29 cellular contexts compared by ENCODE assay signal in genomic region chr10:118220346-118220745, GRCh38.
"Had no signal": no experiment of that assay in that cellular context is flagged by ENCODE, and none has a peak within 500 bp of the region (broad histone marks: within the 10 kb centered on the region; RNA-seq: fewer than 3 reads in every experiment).

No MANE protein-coding gene starts in this region.

- H3K27ac ChIP-seq: stomach, testis, thoracic aorta, thyroid gland, tibial artery, tibial nerve, transverse colon, upper lobe of left lung, upper lobe of right lung, uterus, vagina had no signal

- H3K36me3 ChIP-seq: stomach, suprapubic skin, thoracic aorta, thyroid gland, tibial artery, tibial nerve, transverse colon, upper lobe of left lung, upper lobe of right lung, uterus, vagina had no signal

- FAIRE-seq: urothelium cell line had no signal

- H3K4me1 Mint-ChIP-seq: stimulated activated effector memory CD8-positive, alpha-beta T cell treated with anti-CD3 and anti-CD28 coated beads, Interleukin-12 subunit alpha, Interleukin-12 subunit beta, amount 100 ng/mL, for 72 hours; stimulated activated memory B cell treated with anti-CD40 and anti-IgM and Interleukin-4, amounts not matched to agents 10 μg/mL and 1 μg/mL and 100 μg/mL, for 72 hours; stimulated activated naive B cell treated with anti-CD40 and anti-IgM and Interleukin-4, amounts not matched to agents 10 μg/mL and 1 μg/mL and 100 μg/mL, for 72 hours; stimulated activated naive CD8-positive, alpha-beta T cell treated with anti-CD3 and anti-CD28 coated beads, Interleukin-15, amount 100 ng/mL, for 72 hours had no signal

- H3K27me3 ChIP-seq: testis, thyroid gland, tibial artery, tibial nerve, transverse colon, upper lobe of left lung, upper lobe of right lung, uterus, vagina had no signal

- H3K9me3 Mint-ChIP-seq: stimulated activated effector memory CD8-positive, alpha-beta T cell treated with anti-CD3 and anti-CD28 coated beads, Interleukin-12 subunit alpha, Interleukin-12 subunit beta, amount 100 ng/mL, for 72 hours; stimulated activated naive CD8-positive, alpha-beta T cell treated with anti-CD3 and anti-CD28 coated beads, Interleukin-15, amount 100 ng/mL, for 72 hours had no signal

- DNase-seq: stimulated activated CD4-positive, alpha-beta T cell treated with anti-CD3 and anti-CD28 coated beads, Interleukin-2, amount 100 ng/mL, for 48 hours; stimulated activated CD4-positive, alpha-beta T cell treated with anti-CD3 and anti-CD28 coated beads, Interleukin-4, amount 100 ng/mL, for 1 hour; stimulated activated CD4-positive, alpha-beta T cell treated with anti-CD3 and anti-CD28 coated beads, Interleukin-4, amount 100 ng/mL, for 24 hours; stimulated activated CD4-positive, alpha-beta T cell treated with anti-CD3 and anti-CD28 coated beads, Interleukin-4, amount 100 ng/mL, for 4 hours; stimulated activated CD8-positive, alpha-beta memory T cell treated with anti-CD3 and anti-CD28 coated beads, Interleukin-4, amount 100 ng/mL, for 48 hours; stimulated activated naive B cell treated with anti-CD40 and anti-IgM and Interleukin-4, amounts not matched to agents 10 μg/mL and 1 μg/mL and 100 μg/mL, for 72 hours; stimulated activated naive CD4-positive, alpha-beta T cell; stimulated activated naive CD4-positive, alpha-beta T cell treated with Interleukin-2 at 50 U/mL for 16 hours; stimulated activated naive CD8-positive, alpha-beta T cell treated with anti-CD3 and anti-CD28 coated beads, Interleukin-15, amount 100 ng/mL, for 72 hours; stimulated activated naive CD8-positive, alpha-beta T cell treated with anti-CD3 and anti-CD28 coated beads, Interleukin-15, Interleukin-2, amounts not matched to agents 100 U/mL and 50 U/mL, for 24 hours; stomach; substantia nigra; testis; thyroid gland; tibial artery; transverse colon; trophoblast cell; upper lobe of right lung; uterus had no signal

- H3K4me3 ChIP-seq: stomach, suprapubic skin, testis, thoracic aorta, thyroid gland, tibial artery, tibial nerve, transverse colon, upper lobe of left lung, upper lobe of right lung, uterus, vagina had no signal

- H3K9me3 ChIP-seq: stomach, suprapubic skin, testis, thoracic aorta, thyroid gland, tibial artery, transverse colon, upper lobe of right lung, uterus, vagina had no signal

- H3K4me1 ChIP-seq: stomach, suprapubic skin, testis, thyroid gland, tibial artery, tibial nerve, transverse colon, upper lobe of left lung, upper lobe of right lung, uterus, vagina had no signal

- ATAC-seq: stimulated activated effector memory CD8-positive, alpha-beta T cell treated with anti-CD3 and anti-CD28 coated beads, Interleukin-12 subunit alpha, Interleukin-12 subunit beta, amount 100 ng/mL, for 72 hours; stimulated activated memory B cell treated with anti-CD40 and anti-IgM and Interleukin-4, amounts not matched to agents 10 μg/mL and 1 μg/mL and 100 μg/mL, for 72 hours; stimulated activated naive B cell treated with anti-CD40 and anti-IgM and Interleukin-4, amounts not matched to agents 10 μg/mL and 1 μg/mL and 100 μg/mL, for 72 hours; stimulated activated naive CD8-positive, alpha-beta T cell treated with anti-CD3 and anti-CD28 coated beads, Interleukin-15, amount 100 ng/mL, for 72 hours; stimulated activated naive CD8-positive, alpha-beta T cell treated with anti-CD3 and anti-CD28 coated beads, Interleukin-15, Interleukin-2, amounts not matched to agents 100 U/mL and 50 U/mL, for 24 hours; upper lobe of right lung had no signal

- H3K27me3 Mint-ChIP-seq: stimulated activated memory B cell treated with anti-CD40 and anti-IgM and Interleukin-4, amounts not matched to agents 10 μg/mL and 1 μg/mL and 100 μg/mL, for 72 hours; type B pancreatic cell had no signal

- H3K27ac Mint-ChIP-seq: stimulated activated effector memory CD8-positive, alpha-beta T cell treated with anti-CD3 and anti-CD28 coated beads, Interleukin-12 subunit alpha, Interleukin-12 subunit beta, amount 100 ng/mL, for 72 hours; stimulated activated memory B cell treated with anti-CD40 and anti-IgM and Interleukin-4, amounts not matched to agents 10 μg/mL and 1 μg/mL and 100 μg/mL, for 72 hours; stimulated activated naive B cell treated with anti-CD40 and anti-IgM and Interleukin-4, amounts not matched to agents 10 μg/mL and 1 μg/mL and 100 μg/mL, for 72 hours; stimulated activated naive CD8-positive, alpha-beta T cell treated with anti-CD3 and anti-CD28 coated beads, Interleukin-15, amount 100 ng/mL, for 72 hours; stimulated activated naive CD8-positive, alpha-beta T cell treated with anti-CD3 and anti-CD28 coated beads, Interleukin-15, Interleukin-2, amounts not matched to agents 100 ng/mL and 50 ng/mL, for 24 hours; type B pancreatic cell had no signal

- H3K4me3 Mint-ChIP-seq: stimulated activated effector memory CD8-positive, alpha-beta T cell treated with anti-CD3 and anti-CD28 coated beads, Interleukin-12 subunit alpha, Interleukin-12 subunit beta, amount 100 ng/mL, for 72 hours; stimulated activated memory B cell treated with anti-CD40 and anti-IgM and Interleukin-4, amounts not matched to agents 10 μg/mL and 1 μg/mL and 100 μg/mL, for 72 hours; stimulated activated naive B cell treated with anti-CD40 and anti-IgM and Interleukin-4, amounts not matched to agents 10 μg/mL and 1 μg/mL and 100 μg/mL, for 72 hours; stimulated activated naive CD8-positive, alpha-beta T cell treated with anti-CD3 and anti-CD28 coated beads, Interleukin-15, amount 100 ng/mL, for 72 hours; stimulated activated naive CD8-positive, alpha-beta T cell treated with anti-CD3 and anti-CD28 coated beads, Interleukin-15, Interleukin-2, amounts not matched to agents 100 ng/mL and 50 ng/mL, for 24 hours; type B pancreatic cell had no signal

- H3K36me3 Mint-ChIP-seq: stimulated activated effector memory CD8-positive, alpha-beta T cell treated with anti-CD3 and anti-CD28 coated beads, Interleukin-12 subunit alpha, Interleukin-12 subunit beta, amount 100 ng/mL, for 72 hours; stimulated activated memory B cell treated with anti-CD40 and anti-IgM and Interleukin-4, amounts not matched to agents 10 μg/mL and 1 μg/mL and 100 μg/mL, for 72 hours; stimulated activated naive B cell treated with anti-CD40 and anti-IgM and Interleukin-4, amounts not matched to agents 10 μg/mL and 1 μg/mL and 100 μg/mL, for 72 hours; type B pancreatic cell had no signal
